ENCODE assay signal across 27 cellular contexts in the genomic region with DNA sequence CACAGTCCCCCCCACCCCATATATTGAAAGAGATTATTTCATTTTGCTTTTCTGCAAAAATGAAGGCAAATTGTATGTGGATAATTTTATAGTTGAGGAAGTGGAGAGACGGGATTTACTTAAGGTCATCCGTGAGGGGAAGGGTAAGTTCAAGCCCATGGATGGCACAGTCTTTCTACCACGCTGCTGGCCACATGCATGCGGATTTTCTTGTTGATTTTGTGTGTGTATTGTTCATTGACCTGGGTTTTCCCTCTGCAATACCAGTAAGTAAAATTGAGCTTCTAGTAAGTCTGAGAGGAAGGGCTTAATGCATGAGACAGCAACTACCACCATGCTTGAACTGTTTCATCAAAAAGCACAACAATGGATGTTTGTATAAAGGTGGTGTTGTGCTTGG.
"Had no signal": no experiment of that assay in that cellular context is flagged by ENCODE, and none has a peak within 500 bp of the region (broad histone marks: within the 10 kb centered on the region; RNA-seq: fewer than 3 reads in every experiment).

No MANE protein-coding gene starts in this region.

- H3K4me3 Mint-ChIP-seq: dendritic cell treated with granulocyte-macrophage colony-stimulating factor and Interleukin-4, amounts not matched to agents 40 ng/mL and 50 ng/mL, for 4 days; effector memory CD8-positive, alpha-beta T cell; endodermal cell; mesothelial cell of epicardium had no signal

- H3K4me2 ChIP-seq: hepatocyte had no signal

- ATAC-seq: effector memory CD8-positive, alpha-beta T cell; esophagus mucosa; gastroesophageal sphincter; heart left ventricle; left colon; left lobe of liver; lower lobe of right lung had no signal

- H3K27ac ChIP-seq: colonic mucosa, epithelial cell of prostate, esophagus squamous epithelium, heart left ventricle, hepatocyte, left ventricle myocardium inferior, lower lobe of right lung had no signal

- H3K36me3 Mint-ChIP-seq: immature natural killer cell, mesothelial cell of epicardium had no signal

- FAIRE-seq: endometrium, kidney had no signal

- DNase-seq: colonic mucosa; cortex of kidney; effector CD8-positive, alpha-beta T cell; effector memory CD8-positive, alpha-beta T cell; endodermal cell; erythroblast; esophagus squamous epithelium; foreskin fibroblast; foreskin melanocyte; heart left ventricle; hypothalamus; immature natural killer cell; islet precursor cell; kidney; kidney glomerular epithelial cell; left colon; left ventricle myocardium inferior; lower lobe of right lung; mesenchymal stem cell had no signal

- H3K27me3 ChIP-seq: colonic mucosa, esophagus squamous epithelium, gastroesophageal sphincter, heart left ventricle, hepatocyte had no signal

- H3K9me3 Mint-ChIP-seq: dendritic cell treated with granulocyte-macrophage colony-stimulating factor and Interleukin-4, amounts not matched to agents 40 ng/mL and 50 ng/mL, for 4 days; effector memory CD8-positive, alpha-beta T cell; endodermal cell; immature natural killer cell; mesothelial cell of epicardium had no signal

- H3K4me3 ChIP-seq: colonic mucosa, esophagus squamous epithelium, gastroesophageal sphincter, heart left ventricle, hepatocyte, left ventricle myocardium inferior, lower lobe of right lung had no signal

- H3K27ac Mint-ChIP-seq: dendritic cell treated with granulocyte-macrophage colony-stimulating factor and Interleukin-4, amounts not matched to agents 40 ng/mL and 50 ng/mL, for 4 days; effector memory CD8-positive, alpha-beta T cell; endodermal cell; immature natural killer cell; mesothelial cell of epicardium had no signal

- H3K9me3 ChIP-seq: colonic mucosa, esophagus squamous epithelium, gastroesophageal sphincter, heart left ventricle, left ventricle myocardium inferior, lower lobe of right lung had no signal

- H3K36me3 ChIP-seq: colonic mucosa, esophagus squamous epithelium, gastroesophageal sphincter had no signal

- H2AFZ ChIP-seq: hepatocyte had no signal
